In the genomic region with DNA sequence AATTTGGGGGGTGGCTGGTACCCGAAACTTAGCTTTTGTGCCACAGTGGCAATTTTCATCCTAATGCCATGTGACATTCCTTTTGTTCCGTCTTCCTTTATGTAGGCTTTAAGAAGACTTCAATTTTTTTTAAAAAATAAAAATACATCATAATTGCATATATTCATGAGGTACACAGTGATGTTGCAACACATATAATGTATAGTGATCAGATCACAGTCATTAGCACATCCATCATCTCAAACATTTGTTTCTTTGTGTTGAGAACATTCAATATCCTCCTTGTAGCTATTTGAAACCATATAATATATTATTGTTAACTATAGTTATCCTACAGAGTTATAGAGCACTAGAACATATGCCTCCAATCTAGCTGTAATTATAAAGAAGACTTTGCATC, we compare ENCODE assay signal across 29 cellular contexts. TPM values are rescaled to one million over a fixed set of nuclear protein-coding genes. Genes with fewer than 3 reads are reported as not detected.
"Had no signal": no experiment of that assay in that cellular context is flagged by ENCODE, and none has a peak within 500 bp of the region (broad histone marks: within the 10 kb centered on the region; RNA-seq: fewer than 3 reads in every experiment).

No MANE protein-coding gene starts in this region.

- H2AFZ ChIP-seq: neural progenitor cell had no signal

- H3K27me3 ChIP-seq: cardiac muscle cell, sigmoid colon, tibial artery had no signal

- H3K27me3 Mint-ChIP-seq: activated CD4-positive, alpha-beta T cell treated with anti-CD3 and anti-CD28 coated beads for 36 hours had no signal

- ATAC-seq: activated CD4-positive, alpha-beta T cell treated with anti-CD3 and anti-CD28 coated beads for 36 hours; activated T-cell treated with anti-CD3 and anti-CD28 coated beads, Interleukin-2, amount 50 U/mL, for 4 hours; lower lobe of right lung; naive thymus-derived CD8-positive, alpha-beta T cell; WTC11 had no signal

- H3K36me3 Mint-ChIP-seq: activated naive CD8-positive, alpha-beta T cell treated with anti-CD3 and anti-CD28 coated beads, Interleukin-2, amount 10 ng/mL, durations not matched to agents 7 days and 5 days; naive thymus-derived CD8-positive, alpha-beta T cell; neural progenitor cell; WTC11 had no signal

- H3K4me3 Mint-ChIP-seq: activated CD4-positive, alpha-beta T cell treated with anti-CD3 and anti-CD28 coated beads for 36 hours; activated naive CD8-positive, alpha-beta T cell treated with anti-CD3 and anti-CD28 coated beads, Interleukin-2, amount 10 ng/mL, durations not matched to agents 7 days and 5 days; activated T-cell treated with anti-CD3 and anti-CD28 coated beads, Interleukin-2, amount 50 U/mL, for 4 hours; naive thymus-derived CD8-positive, alpha-beta T cell; neural progenitor cell; WTC11 had no signal

- H3K4me1 ChIP-seq: sigmoid colon, tibial artery had no signal

- H3K27ac ChIP-seq: cardiac muscle cell, lower lobe of right lung, neural progenitor cell, sigmoid colon, tibial artery had no signal

- DNase-seq: activated CD4-positive, alpha-beta T cell treated with anti-CD3 and anti-CD28 coated beads for 36 hours; activated CD4-positive, alpha-beta T cell treated with anti-CD3 and anti-CD28 coated beads, Interleukin-2, amount 50 U/mL, for 4 hours; activated CD8-positive, alpha-beta memory T cell treated with anti-CD3 and anti-CD28 coated beads for 24 hours; activated CD8-positive, alpha-beta memory T cell treated with anti-CD3 and anti-CD28 coated beads, Interleukin-2, amount 50 U/mL, for 48 hours; activated naive CD4-positive, alpha-beta T cell; activated naive CD8-positive, alpha-beta T cell treated with anti-CD3 and anti-CD28 coated beads, Interleukin-2, amount 10 ng/mL, durations not matched to agents 7 days and 5 days; activated T-cell treated with anti-CD3 and anti-CD28 coated beads, Interleukin-2, amount 50 U/mL, for 4 hours; amniotic stem cell; foreskin fibroblast; kidney; lower lobe of right lung; naive thymus-derived CD8-positive, alpha-beta T cell; sigmoid colon; stimulated activated CD4-positive, alpha-beta T cell treated with anti-CD3 and anti-CD28 coated beads, Interleukin-2, amount 100 ng/mL, for 48 hours; stimulated activated CD8-positive, alpha-beta memory T cell treated with anti-CD3 and anti-CD28 coated beads, Interleukin-4, amount 100 ng/mL, for 48 hours; stimulated activated naive CD4-positive, alpha-beta T cell treated with Interleukin-2 at 50 U/mL for 16 hours; T-helper 9 cell; tibial artery had no signal

- H3K4me3 ChIP-seq: cardiac muscle cell, lower lobe of right lung, neural progenitor cell, sigmoid colon, tibial artery had no signal

- H3K4me2 ChIP-seq: neural progenitor cell had no signal

- H3K9me3 ChIP-seq: lower lobe of right lung, sigmoid colon, tibial artery had no signal

- H3K9ac ChIP-seq: neural progenitor cell had no signal

- H3K36me3 ChIP-seq: cardiac muscle cell, lower lobe of right lung, neural progenitor cell, sigmoid colon, tibial artery had no signal

- FAIRE-seq: kidney, urothelium cell line had no signal

- H3K9me3 Mint-ChIP-seq: activated naive CD8-positive, alpha-beta T cell treated with anti-CD3 and anti-CD28 coated beads, Interleukin-2, amount 10 ng/mL, durations not matched to agents 7 days and 5 days; activated T-cell treated with anti-CD3 and anti-CD28 coated beads, Interleukin-2, amount 50 U/mL, for 4 hours; activated T-helper 2 cell treated with anti-CD3 and anti-CD28 coated beads, Interferon-gamma antibody, Interleukin-2, Interleukin-4, amounts not matched to agents 10 μg/mL and 5 μg/mL and 100 μg/mL, durations not matched to agents 14 hours and 24 hours and 36 hours; naive thymus-derived CD8-positive, alpha-beta T cell; neural progenitor cell; WTC11 had no signal

- H3K4me1 Mint-ChIP-seq: WTC11 had no signal

- H3K27ac Mint-ChIP-seq: activated CD4-positive, alpha-beta T cell treated with anti-CD3 and anti-CD28 coated beads for 36 hours; activated naive CD8-positive, alpha-beta T cell treated with anti-CD3 and anti-CD28 coated beads, Interleukin-2, amount 10 ng/mL, durations not matched to agents 7 days and 5 days; activated T-helper 2 cell treated with anti-CD3 and anti-CD28 coated beads, Interferon-gamma antibody, Interleukin-2, Interleukin-4, amounts not matched to agents 10 μg/mL and 5 μg/mL and 100 μg/mL, durations not matched to agents 14 hours and 24 hours and 36 hours; naive thymus-derived CD8-positive, alpha-beta T cell; neural progenitor cell; WTC11 had no signal

RNA-seq across cellular contexts. Expression of gene PCARE, which starts 34.9 kb away (rescaled TPM):
- total RNA-seq: activated CD4-positive, alpha-beta T cell treated with anti-CD3 and anti-CD28 coated beads for 36 hours; activated naive CD8-positive, alpha-beta T cell treated with anti-CD3 and anti-CD28 coated beads, Interleukin-2, amount 10 ng/mL, durations not matched to agents 7 days and 5 days; activated T-cell treated with anti-CD3 and anti-CD28 coated beads, Interleukin-2, amount 50 U/mL, for 4 hours; activated T-helper 2 cell treated with anti-CD3 and anti-CD28 coated beads, Interferon-gamma antibody, Interleukin-2, Interleukin-4, amounts not matched to agents 10 μg/mL and 5 μg/mL and 100 μg/mL, durations not matched to agents 14 hours and 24 hours and 36 hours; epithelial cell of proximal tubule; fibroblast of lung; glomerular endothelial cell; kidney; naive thymus-derived CD8-positive, alpha-beta T cell; posterior vena cava; renal cortical epithelial cell; T-helper 1 cell treated with Interleukin-12 subunit alpha and Interleukin-12 subunit beta and Interleukin-4 antibody, amounts not matched to agents 30 ng/mL and 1 ng/mL, for 36 hours; WTC11 had no signal
- polyA plus RNA-seq: fibroblast of lung; naive thymus-derived CD8-positive, alpha-beta T cell; sigmoid colon had no signal
